8 cellular contexts compared by ENCODE assay signal in genomic region chr10:79322616-79323566, GRCh38. TPM values are rescaled to one million over a fixed set of nuclear protein-coding genes. Genes with fewer than 3 reads are reported as not detected.
A peak's percentile ranks its signal among the peaks of the same experiment; 100 is the strongest.
DNase-seq lines count a peak whose midpoint lies in the region; ATAC-seq, FAIRE-seq and TF ChIP-seq lines count a peak whose summit lies in the region.

No MANE protein-coding gene starts in this region.

- H3K9ac ChIP-seq in muscle layer of colon (ENCODE audit: low read length) = no peak overlapping the region

- DNase-seq in GM12891 (ENCODE audit: insufficient read length, low spot score) = no peak
- DNase-seq in activated naive CD8-positive, alpha-beta T cell treated with anti-CD3 and anti-CD28 coated beads, Interleukin-2, amount 50 U/mL, for 24 hours = peak; percentile 78
- DNase-seq in stimulated activated naive B cell treated with anti-CD40 and anti-IgM and Interleukin-4, amounts not matched to agents 10 μg/mL and 1 μg/mL and 100 μg/mL, for 72 hours = peak; percentile 26
- no peak for DNase-seq in NCI-H1930 (lab: John Stamatoyannopoulos, UW)
- no peak for DNase-seq in COLO829 (ENCODE audit: low spot score)

- H3K4me1 ChIP-seq in muscle layer of colon (ENCODE audit: insufficient read depth, low read length) = peaks cover 13% of the 10 kb centered on the region

- H3K9me3 Mint-ChIP-seq in T-helper 1 cell treated with Interleukin-12 subunit alpha and Interleukin-12 subunit beta and Interleukin-4 antibody, amounts not matched to agents 30 μg/mL and 1 μg/mL, for 36 hours = peaks cover 15% of the 10 kb centered on the region
- peaks cover 13% of the 10 kb centered on the region for H3K9me3 Mint-ChIP-seq in activated naive CD8-positive, alpha-beta T cell treated with anti-CD3 and anti-CD28 coated beads, Interleukin-2, amount 50 U/mL, for 24 hours
- H3K9me3 Mint-ChIP-seq in stimulated activated naive B cell treated with anti-CD40 and anti-IgM and Interleukin-4, amounts not matched to agents 10 μg/mL and 1 μg/mL and 100 μg/mL, for 72 hours = peaks cover 0 to 10% of the 10 kb centered on the region in 2 donors

- no peaks in the 10 kb centered on the region for H3K27me3 Mint-ChIP-seq in T-helper 1 cell treated with Interleukin-12 subunit alpha and Interleukin-12 subunit beta and Interleukin-4 antibody, amounts not matched to agents 30 μg/mL and 1 μg/mL, for 36 hours (ENCODE audit: low read depth)
- no peaks in the 10 kb centered on the region for H3K27me3 Mint-ChIP-seq in activated naive CD8-positive, alpha-beta T cell treated with anti-CD3 and anti-CD28 coated beads, Interleukin-2, amount 50 U/mL, for 24 hours
- H3K27me3 Mint-ChIP-seq in stimulated activated naive B cell treated with anti-CD40 and anti-IgM and Interleukin-4, amounts not matched to agents 10 μg/mL and 1 μg/mL and 100 μg/mL, for 72 hours = no peaks in the 10 kb centered on the region

- ATAC-seq in HG03095 (IDR thresholded peaks at IDR 0.05; ENCODE audit: unreplicated experiment) = peak; percentile 37
- peak; percentile 84 for ATAC-seq in activated naive CD8-positive, alpha-beta T cell treated with anti-CD3 and anti-CD28 coated beads, Interleukin-2, amount 50 U/mL, for 24 hours
- ATAC-seq in stimulated activated naive B cell treated with anti-CD40 and anti-IgM and Interleukin-4, amounts not matched to agents 10 μg/mL and 1 μg/mL and 100 μg/mL, for 72 hours (replicated peaks) = peak; percentile 73

- H3K27ac Mint-ChIP-seq in T-helper 1 cell treated with Interleukin-12 subunit alpha and Interleukin-12 subunit beta and Interleukin-4 antibody, amounts not matched to agents 30 μg/mL and 1 μg/mL, for 36 hours = peak overlapping the region; percentile 99
- peak overlapping the region; percentile 86 for H3K27ac Mint-ChIP-seq in activated naive CD8-positive, alpha-beta T cell treated with anti-CD3 and anti-CD28 coated beads, Interleukin-2, amount 50 U/mL, for 24 hours
- peak overlapping the region; percentile 52 for H3K27ac Mint-ChIP-seq in stimulated activated naive B cell treated with anti-CD40 and anti-IgM and Interleukin-4, amounts not matched to agents 10 μg/mL and 1 μg/mL and 100 μg/mL, for 72 hours

- H3K4me3 ChIP-seq in muscle layer of colon (ENCODE audit: low read depth in 1 of 2, low read length in 2 of 2) = no peak overlapping the region

- TF ChIP-seq POLR2A in GM12891 (IDR thresholded peaks at IDR 0.05; ENCODE audit: low read depth, low read length) = no peak

- FAIRE-seq in GM12891 (lab: Jason Lieb, UNC) = peak; percentile 69

- peaks cover 68% of the 10 kb centered on the region for H3K4me1 Mint-ChIP-seq in T-helper 1 cell treated with Interleukin-12 subunit alpha and Interleukin-12 subunit beta and Interleukin-4 antibody, amounts not matched to agents 30 μg/mL and 1 μg/mL, for 36 hours (ENCODE audit: low read depth)
- H3K4me1 Mint-ChIP-seq in activated naive CD8-positive, alpha-beta T cell treated with anti-CD3 and anti-CD28 coated beads, Interleukin-2, amount 50 U/mL, for 24 hours = peaks cover 70% of the 10 kb centered on the region
- peaks cover 41 to 56% of the 10 kb centered on the region in 2 donors for H3K4me1 Mint-ChIP-seq in stimulated activated naive B cell treated with anti-CD40 and anti-IgM and Interleukin-4, amounts not matched to agents 10 μg/mL and 1 μg/mL and 100 μg/mL, for 72 hours

- H3K36me3 ChIP-seq in muscle layer of colon (ENCODE audit: insufficient read depth, low read length) = no peaks in the 10 kb centered on the region

- peaks cover 22% of the 10 kb centered on the region for H3K36me3 Mint-ChIP-seq in T-helper 1 cell treated with Interleukin-12 subunit alpha and Interleukin-12 subunit beta and Interleukin-4 antibody, amounts not matched to agents 30 μg/mL and 1 μg/mL, for 36 hours (ENCODE audit: low read depth)
- H3K36me3 Mint-ChIP-seq in activated naive CD8-positive, alpha-beta T cell treated with anti-CD3 and anti-CD28 coated beads, Interleukin-2, amount 50 U/mL, for 24 hours (ENCODE audit: low read depth) = no peaks in the 10 kb centered on the region
- H3K36me3 Mint-ChIP-seq in stimulated activated naive B cell treated with anti-CD40 and anti-IgM and Interleukin-4, amounts not matched to agents 10 μg/mL and 1 μg/mL and 100 μg/mL, for 72 hours = peaks cover 10 to 15% of the 10 kb centered on the region in 2 donors

- H3K27ac ChIP-seq in muscle layer of colon (ENCODE audit: low read depth, low read length) = peak overlapping the region; percentile 6

- H3K4me3 Mint-ChIP-seq in T-helper 1 cell treated with Interleukin-12 subunit alpha and Interleukin-12 subunit beta and Interleukin-4 antibody, amounts not matched to agents 30 μg/mL and 1 μg/mL, for 36 hours = peak overlapping the region; percentile 74
- peak overlapping the region; percentile 51 for H3K4me3 Mint-ChIP-seq in activated naive CD8-positive, alpha-beta T cell treated with anti-CD3 and anti-CD28 coated beads, Interleukin-2, amount 50 U/mL, for 24 hours
- peak overlapping the region; percentile 3 to 44 for H3K4me3 Mint-ChIP-seq in stimulated activated naive B cell treated with anti-CD40 and anti-IgM and Interleukin-4, amounts not matched to agents 10 μg/mL and 1 μg/mL and 100 μg/mL, for 72 hours

- H3K27me3 ChIP-seq in muscle layer of colon (ENCODE audit: control insufficient read depth in 1 of 2, insufficient read depth in 2 of 2, low read length in 2 of 2) = no peaks in the 10 kb centered on the region

- H3K9me3 ChIP-seq in muscle layer of colon (ENCODE audit: low read length) = no peaks in the 10 kb centered on the region

TF ChIP-seq in GM12891, 5 proteins besides CTCF, POLR2A, EP300 and RAD21:
- TF ChIP-seq PAX5 (IDR thresholded peaks at IDR 0.05; ENCODE audit: insufficient read depth, low read length, severe bottlenecking) (no peak), POU2F2 (IDR thresholded peaks at IDR 0.05; ENCODE audit: low read depth, low read length) (no peak), SPI1 (IDR thresholded peaks at IDR 0.05; ENCODE audit: low read depth, low read length) (no peak), TAF1 (IDR thresholded peaks at IDR 0.05; ENCODE audit: low read depth, low read length) (no peak)

RNA-seq across cellular contexts. Expression of gene PPIF, which starts 24.4 kb away (rescaled TPM):
- 73.2 TPM for polyA plus RNA-seq in GM12891 (2012; ENCODE audit: low read depth, missing spikeins)

Comparison
In these comparisons a context has a peak if more than half of its experiments do, and no peak if none do; other contexts are left out.
1. DNase-seq: peak in activated naive CD8-positive, alpha-beta T cell treated with anti-CD3 and anti-CD28 coated beads, Interleukin-2, amount 50 U/mL, for 24 hours (single experiment) and stimulated activated naive B cell treated with anti-CD40 and anti-IgM and Interleukin-4, amounts not matched to agents 10 μg/mL and 1 μg/mL and 100 μg/mL, for 72 hours (single experiment); none in GM12891 (single experiment), NCI-H1930 (0 of 2) and COLO829 (single experiment).
2. H3K4me3 Mint-ChIP-seq: peak in every context shown above with its lines; median percentile 74 in T-helper 1 cell treated with Interleukin-12 subunit alpha and Interleukin-12 subunit beta and Interleukin-4 antibody, amounts not matched to agents 30 μg/mL and 1 μg/mL, for 36 hours; 51 in activated naive CD8-positive, alpha-beta T cell treated with anti-CD3 and anti-CD28 coated beads, Interleukin-2, amount 50 U/mL, for 24 hours; 24 in stimulated activated naive B cell treated with anti-CD40 and anti-IgM and Interleukin-4, amounts not matched to agents 10 μg/mL and 1 μg/mL and 100 μg/mL, for 72 hours.
3. Peak in every context shown above with its lines, with median percentiles within 50 percentile points of each other: ATAC-seq and H3K27ac Mint-ChIP-seq.